In genomic region chr3:47267490-47267824, GRCh38 we compare ENCODE assay signal across 1 cellular context.
A peak's percentile ranks its signal among the peaks of the same experiment; 100 is the strongest.
TF ChIP-seq lines count a peak whose summit lies in the region.

No MANE protein-coding gene starts in this region.

TF ChIP-seq in K562, 482 proteins besides CTCF, POLR2A, EP300 and RAD21:
- peak; percentile 96 for TF ChIP-seq C11orf30 (IDR thresholded peaks at IDR 0.05; ENCODE audit: low read depth)
- TF ChIP-seq ZNF316 (IDR thresholded peaks at IDR 0.05) = peak; percentile 98
- TF ChIP-seq ETS2 (tag; IDR thresholded peaks at IDR 0.05; ENCODE audit: borderline replicate concordance, poor library complexity, severe bottlenecking) = no peak
- no peak for TF ChIP-seq SMARCA4 (IDR thresholded peaks at IDR 0.05)
- no peak for TF ChIP-seq ZNF609 (CRISPR knock-in tag; IDR thresholded peaks at IDR 0.05; ENCODE audit: borderline replicate concordance)
- peak; percentile 93 for TF ChIP-seq MAFG (tag; conservative IDR thresholded peaks at IDR 0.05)
- no peak for TF ChIP-seq HDAC1 (IDR thresholded peaks at IDR 0.05)
- peak; percentile 96 for TF ChIP-seq MAFF (IDR thresholded peaks at IDR 0.05; ENCODE audit: low read length)
- peak; percentile 97 for TF ChIP-seq MAFK (IDR thresholded peaks at IDR 0.05; ENCODE audit: low read length)
- no peak for TF ChIP-seq MYNN (IDR thresholded peaks at IDR 0.05)
- TF ChIP-seq MYNN (CRISPR knock-in tag; IDR thresholded peaks at IDR 0.05) = no peak
- TF ChIP-seq PKNOX1 (IDR thresholded peaks at IDR 0.05) = no peak
